Comparison of ENCODE assay signal across 1 cellular context in genomic region chr9:34580358-34580757, GRCh38.
A peak's percentile ranks its signal among the peaks of the same experiment; 100 is the strongest.
TF ChIP-seq lines count a peak whose summit lies in the region.

No MANE protein-coding gene starts in this region.

TF ChIP-seq in GM12878, 131 proteins besides CTCF, POLR2A, EP300 and RAD21:
- peak; percentile 63; the same call in 1 of the 2 replicates for TF ChIP-seq PAX5 (IDR thresholded peaks at IDR 0.05; ENCODE audit: borderline replicate concordance, low read depth, low read length)
- no peak for TF ChIP-seq TCF12 (IDR thresholded peaks at IDR 0.05; ENCODE audit: low read depth, low read length)
